14 cellular contexts compared by ENCODE assay signal in the genomic region with DNA sequence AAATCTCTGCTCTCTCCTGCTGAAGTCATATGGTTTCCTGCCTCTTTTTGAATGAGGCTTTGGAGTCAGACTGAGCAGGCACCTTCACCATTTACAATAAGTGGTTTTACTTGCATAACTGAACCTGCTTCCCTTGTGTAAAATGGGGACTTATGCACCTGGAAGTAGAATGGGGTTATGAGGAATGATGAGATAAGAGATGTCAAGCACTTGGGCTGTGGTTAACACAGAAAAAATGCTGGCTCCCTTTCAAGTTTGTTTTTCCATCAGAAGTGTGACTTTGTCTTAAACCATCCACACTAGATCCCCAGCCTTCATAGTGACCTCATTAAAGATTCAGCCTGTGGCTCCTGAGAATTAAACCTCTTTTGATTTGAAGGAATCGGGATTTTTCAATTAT. TPM values are rescaled to one million over a fixed set of nuclear protein-coding genes. Genes with fewer than 3 reads are reported as not detected.
DNase-seq lines count a peak whose midpoint lies in the region; ATAC-seq and TF ChIP-seq lines count a peak whose summit lies in the region.
"Had no signal": no experiment of that assay in that cellular context is flagged by ENCODE, and none has a peak within 500 bp of the region (broad histone marks: within the 10 kb centered on the region; RNA-seq: fewer than 3 reads in every experiment).

No MANE protein-coding gene starts in this region.

- intact Hi-C loops in mammary epithelial cell (cut with micrococcal nuclease) (no loop called here), MCF 10A (cut with micrococcal nuclease) (no loop called here), vagina (cut with DNase I) (no loop called here)

- H3K27ac ChIP-seq in mammary epithelial cell (ENCODE audit: insufficient read depth, low read depth, low read length) (no peak overlapping the region), vagina (peak overlapping the region; percentile 23)
- H3K27ac ChIP-seq: SJSA1, tibial artery had no signal

- CTCF ChIA-PET in mammary epithelial cell (lab: Charles Lee; ENCODE audit: low non-redundant PET) (no interaction called here), MCF 10A (lab: Yijun Ruan, JAX) (interaction anchor here (0.9 kb wide), 1 partner anchor 13 kb away, joined by 3 read pairs; no protein-coding TSS in a partner anchor)

- no peak overlapping the region for H3K4me2 ChIP-seq in mammary epithelial cell (ENCODE audit: insufficient read depth, low read depth, low read length)

- no TSS peak for BruUV-seq in mammary epithelial cell (replicated peaks; lab: Mats Ljungman, UMichigan)
- no TSS peak for BruUV-seq in MCF 10A (replicated peaks; lab: Mats Ljungman, UMichigan)

- H3K4me1 ChIP-seq in mammary epithelial cell (ENCODE audit: insufficient read depth, low read length) (peaks cover 64% of the 10 kb centered on the region), vagina (peaks cover 85% of the 10 kb centered on the region)

- no peaks in the 10 kb centered on the region for H4K20me1 ChIP-seq in mammary epithelial cell (ENCODE audit: insufficient read depth, low read length)

- H2AFZ ChIP-seq in mammary epithelial cell (ENCODE audit: low read depth, low read length) = no peak overlapping the region

- no peak for TF ChIP-seq CTCF in mammary epithelial cell (conservative IDR thresholded peaks at IDR 0.05 in 1 of 2, IDR thresholded peaks at IDR 0.05 in 1 of 2; ENCODE audit: extremely low read depth in 1 of 2, insufficient read depth in 1 of 2, low read depth in 1 of 2, low read length in 2 of 2)
- TF ChIP-seq CTCF in MCF 10A (IDR thresholded peaks at IDR 0.05; ENCODE audit: unreplicated experiment) = no peak
- TF ChIP-seq CTCF in vagina (IDR thresholded peaks at IDR 0.05) = no peak

- H3K9me3 ChIP-seq in mammary epithelial cell (replicated peaks; ENCODE audit: insufficient read depth, low read length) (no peaks in the 10 kb centered on the region), vagina (no peaks in the 10 kb centered on the region)
- H3K9me3 ChIP-seq: SJSA1, tibial artery had no signal

- H3K4me1 Mint-ChIP-seq in MCF 10A (ENCODE audit: insufficient read depth, unreplicated experiment) = peaks cover 40% of the 10 kb centered on the region
- H3K4me1 Mint-ChIP-seq in activated T-helper 17 cell treated with anti-CD3 and anti-CD28 coated beads, Interleukin-2, amount 50 U/mL, for 72 hours = peaks cover 36% of the 10 kb centered on the region

- H3K79me2 ChIP-seq in mammary epithelial cell (ENCODE audit: insufficient read depth, low read length) = peaks cover 97% of the 10 kb centered on the region

- H3K4me3 Mint-ChIP-seq in MCF 10A (ENCODE audit: unreplicated experiment) = no peak overlapping the region
- peak overlapping the region; percentile 32 for H3K4me3 Mint-ChIP-seq in activated T-helper 17 cell treated with anti-CD3 and anti-CD28 coated beads, Interleukin-2, amount 50 U/mL, for 72 hours
- H3K4me3 Mint-ChIP-seq: dendritic cell treated with granulocyte-macrophage colony-stimulating factor and Interleukin-4, amounts not matched to agents 40 ng/mL and 50 ng/mL, for 4 days had no signal

- no peaks in the 10 kb centered on the region for H3K27me3 Mint-ChIP-seq in MCF 10A (ENCODE audit: insufficient read depth, unreplicated experiment)
- no peaks in the 10 kb centered on the region for H3K27me3 Mint-ChIP-seq in activated T-helper 17 cell treated with anti-CD3 and anti-CD28 coated beads, Interleukin-2, amount 50 U/mL, for 72 hours
- H3K27me3 Mint-ChIP-seq: dendritic cell treated with granulocyte-macrophage colony-stimulating factor and Interleukin-4, amounts not matched to agents 40 ng/mL and 50 ng/mL, for 4 days had no signal

- H3K9me3 Mint-ChIP-seq in MCF 10A (ENCODE audit: unreplicated experiment) = no peaks in the 10 kb centered on the region
- no peaks in the 10 kb centered on the region for H3K9me3 Mint-ChIP-seq in activated T-helper 17 cell treated with anti-CD3 and anti-CD28 coated beads, Interleukin-2, amount 50 U/mL, for 72 hours
- H3K9me3 Mint-ChIP-seq: dendritic cell treated with granulocyte-macrophage colony-stimulating factor and Interleukin-4, amounts not matched to agents 40 ng/mL and 50 ng/mL, for 4 days had no signal

- no peak overlapping the region for H3K9ac ChIP-seq in mammary epithelial cell (ENCODE audit: insufficient read depth, low read length)

- ATAC-seq in activated T-helper 17 cell treated with anti-CD3 and anti-CD28 coated beads, Interleukin-2, amount 50 U/mL, for 72 hours (replicated peaks) = peak; percentile 44
- no peak for ATAC-seq in HG03025 (IDR thresholded peaks at IDR 0.05; ENCODE audit: low FRiP score, unreplicated experiment)

- H3K36me3 ChIP-seq in mammary epithelial cell (ENCODE audit: insufficient read depth, low read length) (peaks cover 3% of the 10 kb centered on the region), vagina (no peaks in the 10 kb centered on the region)
- H3K36me3 ChIP-seq: tibial artery had no signal

- H3K36me3 Mint-ChIP-seq in MCF 10A (ENCODE audit: insufficient read depth, unreplicated experiment) = peaks cover 11% of the 10 kb centered on the region
- H3K36me3 Mint-ChIP-seq in activated T-helper 17 cell treated with anti-CD3 and anti-CD28 coated beads, Interleukin-2, amount 50 U/mL, for 72 hours (ENCODE audit: low read depth) = peaks cover 29% of the 10 kb centered on the region

- TF ChIP-seq POLR2A in vagina (IDR thresholded peaks at IDR 0.05) = no peak

- in situ Hi-C loops in mammary epithelial cell (cut with MboI; ENCODE audit: low sequenced_read_pairs in 2 of 2) = no loop called here

- dilution Hi-C loops in mammary epithelial cell (cut with HindIII; ENCODE audit: low sequenced_read_pairs) = no loop called here

- POLR2A ChIA-PET in MCF 10A (lab: Yijun Ruan, JAX) = interaction anchor here (0.7 kb wide), 1 partner anchor 11 kb away, joined by 4 read pairs; no protein-coding TSS in a partner anchor

- H3K4me3 ChIP-seq in mammary epithelial cell (replicated peaks in 1 of 3; ENCODE audit: insufficient read depth in 1 of 3, low read depth in 2 of 3, low read length in 3 of 3) (no peak overlapping the region), vagina (no peak overlapping the region)
- H3K4me3 ChIP-seq: SJSA1, tibial artery had no signal

- no peak overlapping the region for H3K27ac Mint-ChIP-seq in MCF 10A (ENCODE audit: low read depth, unreplicated experiment)
- peak overlapping the region; percentile 13 for H3K27ac Mint-ChIP-seq in activated T-helper 17 cell treated with anti-CD3 and anti-CD28 coated beads, Interleukin-2, amount 50 U/mL, for 72 hours
- H3K27ac Mint-ChIP-seq: dendritic cell treated with granulocyte-macrophage colony-stimulating factor and Interleukin-4, amounts not matched to agents 40 ng/mL and 50 ng/mL, for 4 days had no signal

- DNase-seq in mammary epithelial cell = peak; percentile 66
- DNase-seq in MCF 10A (ENCODE audit: unreplicated experiment) = no peak
- DNase-seq in iris pigment epithelial cell (ENCODE audit: low read depth) = peak; percentile 70
- no peak for DNase-seq in vagina (ENCODE audit: extremely low spot score in 2 of 2)
- DNase-seq in stimulated activated naive CD4-positive, alpha-beta T cell treated with Interleukin-2 at 50 U/mL for 16 hours (lab: John Stamatoyannopoulos, UW) = no peak
- DNase-seq in NCI-H2081 treated with DMSO at 0.1 percent for 48 hours (lab: John Stamatoyannopoulos, UW) = no peak
- DNase-seq: activated CD8-positive, alpha-beta memory T cell treated with anti-CD3 and anti-CD28 coated beads, Interleukin-2, amount 50 U/mL, for 4 hours; mesendoderm; NCI-H1048; tibial artery had no signal

- H3K27me3 ChIP-seq in mammary epithelial cell (ENCODE audit: insufficient read depth, low read length) (no peaks in the 10 kb centered on the region), vagina (no peaks in the 10 kb centered on the region)
- H3K27me3 ChIP-seq: SJSA1, tibial artery had no signal

- 100% methylated on average over 1 of the region's 1 CpG for WGBS in mammary epithelial cell (ENCODE audit: low coverage, missing lambda C conversion rate)

RNA-seq across cellular contexts. Expression of a gene that starts 5.2 kb away (rescaled TPM):
- total RNA-seq in mammary epithelial cell (10 to 100 TPM; 34.5 to 59.8 TPM), MCF 10A (2022) (59.7 and 73.3 TPM in 2 replicates), vagina (56.2 TPM)
- 93.4 TPM for polyA plus RNA-seq in mammary epithelial cell
- 50.0 TPM for polyA minus RNA-seq in mammary epithelial cell
- 10 to 100 TPM; 47.0 to 70.5 TPM for total RNA-seq in activated T-helper 17 cell treated with anti-CD3 and anti-CD28 coated beads, Interleukin-2, amount 50 U/mL, for 72 hours

RNA-seq across cellular contexts. Expression of a gene that starts 5.2 kb away (rescaled TPM):
- total RNA-seq in mammary epithelial cell = 100 to 1,000 TPM in 1 of 2 donors, 10 to 100 TPM in 1; 85.7 to 106 TPM
- polyA plus RNA-seq in mammary epithelial cell = 192 TPM
- 314 TPM for polyA minus RNA-seq in mammary epithelial cell
- 37.7 and 40.1 TPM in 2 replicates for total RNA-seq in MCF 10A (2022)
- 10 to 100 TPM; 20.5 to 50.5 TPM for total RNA-seq in activated T-helper 17 cell treated with anti-CD3 and anti-CD28 coated beads, Interleukin-2, amount 50 U/mL, for 72 hours
- 83.5 TPM for total RNA-seq in vagina

RNA-seq across cellular contexts. Expression of a gene that starts 44.9 kb away (rescaled TPM):
- total RNA-seq in mammary epithelial cell = under 1 TPM in 1 of 2 donors, not detected in 1; 0.33 TPM
- polyA plus RNA-seq in mammary epithelial cell = 0.11 TPM
- not detected for polyA minus RNA-seq in mammary epithelial cell
- total RNA-seq in MCF 10A (2022) = not detected in 2 replicates
- total RNA-seq in activated T-helper 17 cell treated with anti-CD3 and anti-CD28 coated beads, Interleukin-2, amount 50 U/mL, for 72 hours = under 1 TPM; 0.37 to 0.66 TPM
- total RNA-seq in vagina = 41.7 TPM

Comparison
In these comparisons a context has a peak if more than half of its experiments do, and no peak if none do; other contexts are left out.
1. DNase-seq: peak in mammary epithelial cell (single experiment) and iris pigment epithelial cell (single experiment); none in MCF 10A (single experiment), vagina (0 of 2), stimulated activated naive CD4-positive, alpha-beta T cell treated with Interleukin-2 at 50 U/mL for 16 hours (single experiment) and NCI-H2081 treated with DMSO at 0.1 percent for 48 hours (single experiment).
2. RNA of a gene that starts 44.9 kb away (total RNA-seq): 41.7 TPM in vagina (single experiment); 0.37 to 0.66 TPM in activated T-helper 17 cell treated with anti-CD3 and anti-CD28 coated beads, Interleukin-2, amount 50 U/mL, for 72 hours, 0.33 TPM in mammary epithelial cell and not detected in MCF 10A; every median in the first group is over 10 times any median in the second.